In genomic region chr21:36606983-36607325, GRCh38 we compare ENCODE assay signal across 27 cellular contexts.
"Had no signal": no experiment of that assay in that cellular context is flagged by ENCODE, and none has a peak within 500 bp of the region (broad histone marks: within the 10 kb centered on the region; RNA-seq: fewer than 3 reads in every experiment).

No MANE protein-coding gene starts in this region.

- H3K27ac ChIP-seq: ascending aorta, cardiac muscle cell, SJCRH30, SK-N-MC had no signal

- DNase-seq: activated B cell treated with CpG ODN at 0.5 μM for 24 hours; activated CD4-positive, alpha-beta memory T cell treated with anti-CD3 and anti-CD28 coated beads for 36 hours; activated CD4-positive, alpha-beta T cell treated with anti-CD3 and anti-CD28 coated beads for 4 hours; activated CD4-positive, alpha-beta T cell treated with anti-CD3 and anti-CD28 coated beads, Interleukin-2, amount 50 U/mL, for 1 hour; activated CD4-positive, CD25-positive, alpha-beta regulatory T cell treated with anti-CD3 and anti-CD28 coated beads, Interleukin-2, amount 50 U/mL, for 72 hours; activated CD8-positive, alpha-beta memory T cell treated with anti-CD3 and anti-CD28 coated beads, Interleukin-2, amount 50 U/mL, for 4 hours; activated effector memory CD4-positive, alpha-beta T cell treated with Interleukin-2 at 50 U/mL for 16 hours; activated naive CD4-positive, alpha-beta T cell; activated naive CD4-positive, alpha-beta T cell treated with anti-CD3 and anti-CD28 coated beads, Interleukin-2, amount 50 U/mL, for 16 hours; activated naive CD8-positive, alpha-beta T cell treated with anti-CD3 and anti-CD28 coated beads for 36 hours; activated T-cell treated with anti-CD3 and anti-CD28 coated beads for 4 hours; activated T-cell treated with anti-CD3 and anti-CD28 coated beads, Interleukin-2, amount 50 U/mL, for 4 hours; amniotic stem cell; NCI-H1048; NCI-H1105 treated with DMSO at 0.1 percent for 48 hours; NCI-H1436; NCI-H1694; NCI-H1930; NCI-H345; NCI-H524 treated with DMSO at 0.1 percent for 48 hours; SHP77; SJCRH30 had no signal

- H3K36me3 ChIP-seq: ascending aorta, cardiac muscle cell, SJCRH30 had no signal

- H3K4me3 ChIP-seq: ascending aorta, cardiac muscle cell, K562, SJCRH30, SK-N-MC had no signal

- H3K4me1 ChIP-seq: ascending aorta, SJCRH30 had no signal

- ATAC-seq: activated T-cell treated with anti-CD3 and anti-CD28 coated beads, Interleukin-2, amount 50 U/mL, for 4 hours; Panc1 had no signal

- H3K27me3 ChIP-seq: ascending aorta, cardiac muscle cell had no signal

- H3K9me3 ChIP-seq: ascending aorta, SJCRH30 had no signal
